ENCODE assay signal across 17 cellular contexts in the genomic region with DNA sequence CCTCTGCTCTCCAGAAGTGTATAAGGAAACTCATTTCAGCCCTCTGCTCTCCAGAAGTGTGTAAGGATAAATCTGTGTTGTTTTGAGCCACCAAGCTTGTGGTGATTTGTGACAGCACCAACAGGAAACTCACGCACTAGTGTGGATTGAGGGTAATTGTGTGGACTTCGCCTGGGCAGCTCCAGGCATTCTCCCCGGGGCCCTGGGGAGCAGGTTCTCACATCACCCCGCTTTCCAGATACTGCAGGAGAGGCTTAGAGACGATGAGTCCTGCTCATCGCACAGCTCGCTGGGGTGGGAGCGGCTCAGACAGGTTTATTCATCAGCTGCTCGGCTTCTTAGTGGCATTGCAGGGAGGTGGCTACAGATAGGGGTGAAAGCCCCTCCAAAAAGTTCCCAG.
"Had no signal": no experiment of that assay in that cellular context is flagged by ENCODE, and none has a peak within 500 bp of the region (broad histone marks: within the 10 kb centered on the region; RNA-seq: fewer than 3 reads in every experiment).

No MANE protein-coding gene starts in this region.

- DNase-seq: colonic mucosa; effector CD8-positive, alpha-beta T cell; heart right ventricle; immature natural killer cell; kidney; left cardiac atrium; left ventricle myocardium superior; mesenchymal stem cell; naive B cell; retina; sigmoid colon; stimulated activated CD4-positive, alpha-beta T cell treated with anti-CD3 and anti-CD28 coated beads, Interleukin-12 subunit alpha, Interleukin-12 subunit beta, amount 100 ng/mL, for 4 hours; stimulated activated naive CD4-positive, alpha-beta T cell; trophoblast cell had no signal

- H3K9me3 ChIP-seq: colonic mucosa had no signal

- H3K27me3 ChIP-seq: colonic mucosa, sigmoid colon had no signal

- H3K4me1 ChIP-seq: colonic mucosa, heart right ventricle, psoas muscle, sigmoid colon had no signal

- H3K36me3 ChIP-seq: colonic mucosa, heart right ventricle, sigmoid colon had no signal

- H3K4me3 ChIP-seq: colonic mucosa, heart right ventricle, lung, psoas muscle, sigmoid colon, skin epidermis had no signal

- ATAC-seq: heart right ventricle, left cardiac atrium, left ventricle myocardium superior, psoas muscle had no signal

- H3K27ac ChIP-seq: colonic mucosa, heart right ventricle, psoas muscle, sigmoid colon, skin epidermis had no signal
